8 cellular contexts compared by ENCODE assay signal in the genomic region with DNA sequence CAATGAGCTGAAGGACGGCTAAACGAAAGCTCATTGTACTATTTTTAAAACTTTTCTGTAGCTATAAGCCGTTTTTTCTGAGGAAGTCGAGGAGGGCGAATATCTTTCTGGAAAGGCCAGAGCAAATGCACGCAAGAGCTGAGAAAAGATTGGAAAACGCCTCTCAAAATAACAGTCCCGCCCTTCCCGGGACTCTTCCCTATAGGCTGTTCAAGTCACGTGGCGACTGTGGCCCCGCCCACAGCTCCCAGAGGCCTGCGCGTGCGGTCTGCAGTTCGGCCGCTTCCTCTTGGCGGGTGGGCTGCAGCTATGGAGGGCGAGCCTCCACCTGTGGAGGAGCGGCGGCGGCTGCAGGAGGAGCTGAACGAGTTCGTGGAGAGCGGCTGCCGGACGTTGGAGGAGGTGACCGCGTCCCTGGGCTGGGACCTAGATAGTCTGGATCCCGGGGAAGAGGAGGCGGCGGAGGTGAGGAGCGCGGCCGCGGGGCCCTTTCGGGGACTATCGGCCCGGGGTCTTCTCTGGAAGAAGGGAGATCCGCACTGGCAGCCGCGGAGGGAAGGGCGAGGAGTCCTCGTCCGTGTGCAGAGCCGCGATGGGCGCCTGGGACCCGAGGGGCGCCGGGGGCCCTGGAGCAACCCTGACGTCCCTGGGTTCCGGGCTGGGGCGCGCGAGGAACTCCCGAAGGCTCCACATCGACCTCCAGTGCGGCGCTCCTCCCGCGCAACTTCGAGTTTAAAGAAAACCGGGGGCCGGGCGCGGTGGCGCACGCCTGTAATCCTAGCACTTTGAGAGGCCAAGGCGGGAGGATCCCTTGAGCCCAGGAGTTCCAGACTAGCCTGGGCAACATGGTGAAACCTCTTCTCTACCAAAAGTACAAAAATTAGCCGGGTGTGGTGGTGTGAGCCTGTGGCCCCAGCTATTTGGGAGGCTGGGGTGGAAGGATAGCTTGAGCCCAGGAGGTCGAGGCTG. TPM values are rescaled to one million over a fixed set of nuclear protein-coding genes. Genes with fewer than 3 reads are reported as not detected.
DNase-seq lines count a peak whose midpoint lies in the region; ATAC-seq and TF ChIP-seq lines count a peak whose summit lies in the region.

A gene with protein sequence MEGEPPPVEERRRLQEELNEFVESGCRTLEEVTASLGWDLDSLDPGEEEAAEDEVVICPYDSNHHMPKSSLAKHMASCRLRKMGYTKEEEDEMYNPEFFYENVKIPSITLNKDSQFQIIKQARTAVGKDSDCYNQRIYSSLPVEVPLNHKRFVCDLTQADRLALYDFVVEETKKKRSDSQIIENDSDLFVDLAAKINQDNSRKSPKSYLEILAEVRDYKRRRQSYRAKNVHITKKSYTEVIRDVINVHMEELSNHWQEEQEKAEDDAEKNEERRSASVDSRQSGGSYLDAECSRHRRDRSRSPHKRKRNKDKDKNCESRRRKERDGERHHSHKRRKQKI (plus strand): TSS at position 250 of the 969 bp plus-strand sequence. CDS start 60 bp downstream, at position 310.

- TF ChIP-seq CTCF in OCI-LY3 (IDR thresholded peaks at IDR 0.05; ENCODE audit: low read depth, low read length) (no peak), epithelial cell of esophagus (IDR thresholded peaks at IDR 0.05; ENCODE audit: insufficient read depth, low read depth, low read length, missing control alignments) (no peak)

- no peaks in the 10 kb centered on the region; the same call in 1 of the 2 replicates for H4K20me1 ChIP-seq in OCI-LY3 (ENCODE audit: insufficient read depth, low read length)

- H3K27me3 ChIP-seq in OCI-LY3 (ENCODE audit: low read depth, low read length) (no peaks in the 10 kb centered on the region), mononuclear cell (ENCODE audit: insufficient read depth, low read length) (no peaks in the 10 kb centered on the region)

- no peak within 1 kb of the TSS; the same call in 1 of the 2 replicates for H3K27ac ChIP-seq in OCI-LY3 (ENCODE audit: low read length)

- peaks cover 30% of the 10 kb centered on the region for H3K79me2 ChIP-seq in OCI-LY3 (ENCODE audit: low read length)

- peaks cover 4% of the 10 kb centered on the region for H3K36me3 ChIP-seq in OCI-LY3 (replicated peaks; ENCODE audit: low read depth, low read length)

- H3K9ac ChIP-seq in OCI-LY3 (ENCODE audit: low read length): peak within 1 kb of the TSS; percentile 93

- H3K4me1 ChIP-seq in OCI-LY3 (ENCODE audit: low read length) (peaks cover 8% of the 10 kb centered on the region), mononuclear cell (ENCODE audit: insufficient read depth, low read length) (peaks cover 20% of the 10 kb centered on the region)

- H3K4me2 ChIP-seq in OCI-LY3 (ENCODE audit: low read length): peak within 1 kb of the TSS; percentile 86

- H3K9me3 ChIP-seq in OCI-LY3 (ENCODE audit: insufficient read depth, low read length): no peaks in the 10 kb centered on the region
- no peaks in the 10 kb centered on the region for H3K9me3 ChIP-seq in mononuclear cell (ENCODE audit: low read depth, low read length)

- peak; percentile 99 for ATAC-seq in GM21515 (IDR thresholded peaks at IDR 0.05; ENCODE audit: unreplicated experiment)

- H3K4me3 ChIP-seq in OCI-LY3 (ENCODE audit: low read length) (peak within 1 kb of the TSS; percentile 99), epithelial cell of esophagus (ENCODE audit: low read length) (peak within 1 kb of the TSS; percentile 69), mononuclear cell (ENCODE audit: low read length) (peak within 1 kb of the TSS; percentile 77)

- DNase-seq in D341Med (ENCODE audit: low spot score): peak; percentile 98
- peak; percentile 70 for DNase-seq in HuH-7 (ENCODE audit: low spot score)
- peak; percentile 92 for DNase-seq in activated CD8-positive, alpha-beta memory T cell treated with anti-CD3 and anti-CD28 coated beads, Interleukin-2, amount 50 U/mL, for 48 hours
- DNase-seq in epithelial cell of esophagus (ENCODE audit: low read depth): peak; percentile 95
- peak; percentile 70 to 78 for DNase-seq in stimulated activated CD8-positive, alpha-beta memory T cell treated with anti-CD3 and anti-CD28 coated beads, Interleukin-4, amount 100 ng/mL, for 1 hour (ENCODE audit: low read depth in 2 of 2, low spot score in 1 of 2)

- H2AFZ ChIP-seq in OCI-LY3 (ENCODE audit: low read depth, low read length): peak within 1 kb of the TSS; percentile 99

RNA-seq across cellular contexts. Expression of the gene that starts here (rescaled TPM):
- total RNA-seq in mononuclear cell: 16.4 TPM
